In the genomic region with DNA sequence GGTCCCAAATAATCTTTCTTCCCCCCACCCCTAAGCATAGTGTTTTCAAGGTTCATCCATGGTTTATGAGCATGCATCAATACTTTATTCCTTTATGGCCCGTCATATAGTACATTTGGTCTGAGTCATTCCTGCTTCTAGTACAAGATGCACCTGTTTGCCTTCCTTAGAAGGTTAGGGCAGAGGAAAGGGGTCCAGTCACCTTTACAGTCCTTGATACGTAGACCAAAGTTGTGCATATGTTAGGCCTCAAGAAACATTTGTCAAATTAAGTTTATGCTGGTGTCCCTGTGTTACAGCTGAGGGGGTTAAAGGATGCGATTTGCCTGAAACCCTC, we compare ENCODE assay signal across 1 cellular context.
TF ChIP-seq lines count a peak whose summit lies in the region.

No MANE protein-coding gene starts in this region.

TF ChIP-seq in GM12878, 131 proteins besides CTCF, POLR2A, EP300 and RAD21:
- TF ChIP-seq, protein P1, sequence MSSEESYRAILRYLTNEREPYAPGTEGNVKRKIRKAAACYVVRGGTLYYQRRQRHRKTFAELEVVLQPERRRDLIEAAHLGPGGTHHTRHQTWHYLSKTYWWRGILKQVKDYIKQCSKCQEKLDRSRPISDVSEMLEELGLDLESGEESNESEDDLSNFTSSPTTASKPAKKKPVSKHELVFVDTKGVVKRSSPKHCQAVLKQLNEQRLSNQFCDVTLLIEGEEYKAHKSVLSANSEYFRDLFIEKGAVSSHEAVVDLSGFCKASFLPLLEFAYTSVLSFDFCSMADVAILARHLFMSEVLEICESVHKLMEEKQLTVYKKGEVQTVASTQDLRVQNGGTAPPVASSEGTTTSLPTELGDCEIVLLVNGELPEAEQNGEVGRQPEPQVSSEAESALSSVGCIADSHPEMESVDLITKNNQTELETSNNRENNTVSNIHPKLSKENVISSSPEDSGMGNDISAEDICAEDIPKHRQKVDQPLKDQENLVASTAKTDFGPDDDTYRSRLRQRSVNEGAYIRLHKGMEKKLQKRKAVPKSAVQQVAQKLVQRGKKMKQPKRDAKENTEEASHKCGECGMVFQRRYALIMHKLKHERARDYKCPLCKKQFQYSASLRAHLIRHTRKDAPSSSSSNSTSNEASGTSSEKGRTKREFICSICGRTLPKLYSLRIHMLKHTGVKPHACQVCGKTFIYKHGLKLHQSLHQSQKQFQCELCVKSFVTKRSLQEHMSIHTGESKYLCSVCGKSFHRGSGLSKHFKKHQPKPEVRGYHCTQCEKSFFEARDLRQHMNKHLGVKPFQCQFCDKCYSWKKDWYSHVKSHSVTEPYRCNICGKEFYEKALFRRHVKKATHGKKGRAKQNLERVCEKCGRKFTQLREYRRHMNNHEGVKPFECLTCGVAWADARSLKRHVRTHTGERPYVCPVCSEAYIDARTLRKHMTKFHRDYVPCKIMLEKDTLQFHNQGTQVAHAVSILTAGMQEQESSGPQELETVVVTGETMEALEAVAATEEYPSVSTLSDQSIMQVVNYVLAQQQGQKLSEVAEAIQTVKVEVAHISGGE (CRISPR knock-in tag; IDR thresholded peaks at IDR 0.05), result no peak
- TF ChIP-seq SIX5 (IDR thresholded peaks at IDR 0.05; ENCODE audit: low read depth, low read length, severe bottlenecking), result no peak
- TF ChIP-seq, protein P2, sequence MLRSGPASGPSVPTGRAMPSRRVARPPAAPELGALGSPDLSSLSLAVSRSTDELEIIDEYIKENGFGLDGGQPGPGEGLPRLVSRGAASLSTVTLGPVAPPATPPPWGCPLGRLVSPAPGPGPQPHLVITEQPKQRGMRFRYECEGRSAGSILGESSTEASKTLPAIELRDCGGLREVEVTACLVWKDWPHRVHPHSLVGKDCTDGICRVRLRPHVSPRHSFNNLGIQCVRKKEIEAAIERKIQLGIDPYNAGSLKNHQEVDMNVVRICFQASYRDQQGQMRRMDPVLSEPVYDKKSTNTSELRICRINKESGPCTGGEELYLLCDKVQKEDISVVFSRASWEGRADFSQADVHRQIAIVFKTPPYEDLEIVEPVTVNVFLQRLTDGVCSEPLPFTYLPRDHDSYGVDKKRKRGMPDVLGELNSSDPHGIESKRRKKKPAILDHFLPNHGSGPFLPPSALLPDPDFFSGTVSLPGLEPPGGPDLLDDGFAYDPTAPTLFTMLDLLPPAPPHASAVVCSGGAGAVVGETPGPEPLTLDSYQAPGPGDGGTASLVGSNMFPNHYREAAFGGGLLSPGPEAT (IDR thresholded peaks at IDR 0.05; ENCODE audit: low read depth), result no peak
- TF ChIP-seq, protein P3, sequence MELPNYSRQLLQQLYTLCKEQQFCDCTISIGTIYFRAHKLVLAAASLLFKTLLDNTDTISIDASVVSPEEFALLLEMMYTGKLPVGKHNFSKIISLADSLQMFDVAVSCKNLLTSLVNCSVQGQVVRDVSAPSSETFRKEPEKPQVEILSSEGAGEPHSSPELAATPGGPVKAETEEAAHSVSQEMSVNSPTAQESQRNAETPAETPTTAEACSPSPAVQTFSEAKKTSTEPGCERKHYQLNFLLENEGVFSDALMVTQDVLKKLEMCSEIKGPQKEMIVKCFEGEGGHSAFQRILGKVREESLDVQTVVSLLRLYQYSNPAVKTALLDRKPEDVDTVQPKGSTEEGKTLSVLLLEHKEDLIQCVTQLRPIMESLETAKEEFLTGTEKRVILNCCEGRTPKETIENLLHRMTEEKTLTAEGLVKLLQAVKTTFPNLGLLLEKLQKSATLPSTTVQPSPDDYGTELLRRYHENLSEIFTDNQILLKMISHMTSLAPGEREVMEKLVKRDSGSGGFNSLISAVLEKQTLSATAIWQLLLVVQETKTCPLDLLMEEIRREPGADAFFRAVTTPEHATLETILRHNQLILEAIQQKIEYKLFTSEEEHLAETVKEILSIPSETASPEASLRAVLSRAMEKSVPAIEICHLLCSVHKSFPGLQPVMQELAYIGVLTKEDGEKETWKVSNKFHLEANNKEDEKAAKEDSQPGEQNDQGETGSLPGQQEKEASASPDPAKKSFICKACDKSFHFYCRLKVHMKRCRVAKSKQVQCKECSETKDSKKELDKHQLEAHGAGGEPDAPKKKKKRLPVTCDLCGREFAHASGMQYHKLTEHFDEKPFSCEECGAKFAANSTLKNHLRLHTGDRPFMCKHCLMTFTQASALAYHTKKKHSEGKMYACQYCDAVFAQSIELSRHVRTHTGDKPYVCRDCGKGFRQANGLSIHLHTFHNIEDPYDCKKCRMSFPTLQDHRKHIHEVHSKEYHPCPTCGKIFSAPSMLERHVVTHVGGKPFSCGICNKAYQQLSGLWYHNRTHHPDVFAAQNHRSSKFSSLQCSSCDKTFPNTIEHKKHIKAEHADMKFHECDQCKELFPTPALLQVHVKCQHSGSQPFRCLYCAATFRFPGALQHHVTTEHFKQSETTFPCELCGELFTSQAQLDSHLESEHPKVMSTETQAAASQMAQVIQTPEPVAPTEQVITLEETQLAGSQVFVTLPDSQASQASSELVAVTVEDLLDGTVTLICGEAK (IDR thresholded peaks at IDR 0.05; ENCODE audit: borderline replicate concordance), result peak; percentile 25; the same call in 1 of the 2 replicates
- TF ChIP-seq SREBF1 (IDR thresholded peaks at IDR 0.05; ENCODE audit: low read length), result no peak
